ENCODE assay signal across 27 cellular contexts in genomic region chr4:70787496-70787895, GRCh38.
"Had no signal": no experiment of that assay in that cellular context is flagged by ENCODE, and none has a peak within 500 bp of the region (broad histone marks: within the 10 kb centered on the region; RNA-seq: fewer than 3 reads in every experiment).

No MANE protein-coding gene starts in this region.

- H3K9me3 ChIP-seq: stomach, suprapubic skin, testis, thoracic aorta, thyroid gland, tibial artery, tibial nerve, transverse colon, upper lobe of left lung, upper lobe of right lung, uterus, vagina had no signal

- FAIRE-seq: urothelium cell line had no signal

- DNase-seq: stimulated activated CD4-positive, alpha-beta T cell treated with anti-CD3 and anti-CD28 coated beads, Interleukin-2, amount 100 ng/mL, for 48 hours; stimulated activated CD4-positive, alpha-beta T cell treated with anti-CD3 and anti-CD28 coated beads, Interleukin-4, amount 100 ng/mL, for 1 hour; stimulated activated CD4-positive, alpha-beta T cell treated with anti-CD3 and anti-CD28 coated beads, Interleukin-4, amount 100 ng/mL, for 24 hours; stimulated activated CD4-positive, alpha-beta T cell treated with anti-CD3 and anti-CD28 coated beads, Interleukin-4, amount 100 ng/mL, for 4 hours; stimulated activated CD8-positive, alpha-beta memory T cell treated with anti-CD3 and anti-CD28 coated beads, Interleukin-4, amount 100 ng/mL, for 48 hours; stimulated activated naive B cell treated with anti-CD40 and anti-IgM and Interleukin-4, amounts not matched to agents 10 μg/mL and 1 μg/mL and 100 μg/mL, for 72 hours; stimulated activated naive CD4-positive, alpha-beta T cell; stimulated activated naive CD4-positive, alpha-beta T cell treated with Interleukin-2 at 50 U/mL for 16 hours; stimulated activated naive CD8-positive, alpha-beta T cell treated with anti-CD3 and anti-CD28 coated beads, Interleukin-15, amount 100 ng/mL, for 72 hours; stimulated activated naive CD8-positive, alpha-beta T cell treated with anti-CD3 and anti-CD28 coated beads, Interleukin-15, Interleukin-2, amounts not matched to agents 100 U/mL and 50 U/mL, for 24 hours; stomach; substantia nigra; testis; thyroid gland; tibial artery; transverse colon; trophoblast cell; upper lobe of left lung; upper lobe of right lung; uterus had no signal

- H3K27me3 ChIP-seq: stomach, suprapubic skin, testis, thyroid gland, tibial artery, tibial nerve, transverse colon, upper lobe of left lung, upper lobe of right lung, uterus, vagina had no signal

- H3K4me3 ChIP-seq: stomach, suprapubic skin, testis, thoracic aorta, thyroid gland, tibial artery, tibial nerve, transverse colon, upper lobe of left lung, upper lobe of right lung, uterus, vagina had no signal

- H3K27ac ChIP-seq: stomach, suprapubic skin, testis, thoracic aorta, thyroid gland, tibial artery, tibial nerve, transverse colon, upper lobe of left lung, upper lobe of right lung, uterus, vagina had no signal

- ATAC-seq: stimulated activated effector memory CD8-positive, alpha-beta T cell treated with anti-CD3 and anti-CD28 coated beads, Interleukin-12 subunit alpha, Interleukin-12 subunit beta, amount 100 ng/mL, for 72 hours; stimulated activated memory B cell treated with anti-CD40 and anti-IgM and Interleukin-4, amounts not matched to agents 10 μg/mL and 1 μg/mL and 100 μg/mL, for 72 hours; stimulated activated naive B cell treated with anti-CD40 and anti-IgM and Interleukin-4, amounts not matched to agents 10 μg/mL and 1 μg/mL and 100 μg/mL, for 72 hours; stimulated activated naive CD8-positive, alpha-beta T cell treated with anti-CD3 and anti-CD28 coated beads, Interleukin-15, amount 100 ng/mL, for 72 hours; stimulated activated naive CD8-positive, alpha-beta T cell treated with anti-CD3 and anti-CD28 coated beads, Interleukin-15, Interleukin-2, amounts not matched to agents 100 U/mL and 50 U/mL, for 24 hours; upper lobe of right lung had no signal

- H3K4me1 ChIP-seq: stomach, suprapubic skin, testis, thyroid gland, tibial artery, tibial nerve, transverse colon, upper lobe of left lung, upper lobe of right lung, uterus, vagina had no signal
